13 cellular contexts compared by ENCODE assay signal in genomic region chr13:93476175-93476574, GRCh38.
DNase-seq lines count a peak whose midpoint lies in the region; ATAC-seq and TF ChIP-seq lines count a peak whose summit lies in the region.
"Had no signal": no experiment of that assay in that cellular context is flagged by ENCODE, and none has a peak within 500 bp of the region (broad histone marks: within the 10 kb centered on the region; RNA-seq: fewer than 3 reads in every experiment).

No MANE protein-coding gene starts in this region.

- peaks cover 6% of the 10 kb centered on the region for H3K4me1 Mint-ChIP-seq in MCF 10A (ENCODE audit: insufficient read depth, unreplicated experiment)

- no peaks in the 10 kb centered on the region for H3K27me3 Mint-ChIP-seq in MCF 10A (ENCODE audit: insufficient read depth, unreplicated experiment)
- H3K27me3 Mint-ChIP-seq: activated CD4-positive, alpha-beta memory T cell treated with anti-CD3 and anti-CD28 coated beads for 36 hours had no signal

- no peak overlapping the region for H3K4me3 Mint-ChIP-seq in MCF 10A (ENCODE audit: unreplicated experiment)
- H3K4me3 Mint-ChIP-seq: activated CD4-positive, alpha-beta memory T cell treated with anti-CD3 and anti-CD28 coated beads for 36 hours had no signal

- DNase-seq in MCF 10A (ENCODE audit: unreplicated experiment) (peak; percentile 67), breast epithelium (ENCODE audit: low spot score in 2 of 2) (no peak), amniotic epithelial cell (ENCODE audit: low read depth) (peak; percentile 84), foreskin keratinocyte (peak; percentile 71 to 83), LoVo (ENCODE audit: low spot score) (no peak)
- no peak for DNase-seq in activated T-cell treated with anti-CD3 and anti-CD28 coated beads, Interleukin-2, amount 50 U/mL, for 48 hours
- DNase-seq: activated CD4-positive, alpha-beta memory T cell treated with anti-CD3 and anti-CD28 coated beads for 36 hours; gastrocnemius medialis; NCI-H2171 treated with DMSO at 0.1 percent for 48 hours; OCI-M1 had no signal

- H3K36me3 Mint-ChIP-seq in MCF 10A (ENCODE audit: insufficient read depth, unreplicated experiment): peaks cover 6% of the 10 kb centered on the region
- H3K36me3 Mint-ChIP-seq: activated CD4-positive, alpha-beta memory T cell treated with anti-CD3 and anti-CD28 coated beads for 36 hours had no signal

- POLR2A ChIA-PET in MCF 10A (lab: Yijun Ruan, JAX): interaction anchor here (0.8 kb wide), 1 partner anchor 9 kb away, joined by 3 read pairs; no protein-coding TSS in a partner anchor

- H3K9me3 Mint-ChIP-seq in MCF 10A (ENCODE audit: unreplicated experiment): no peaks in the 10 kb centered on the region

- no peaks in the 10 kb centered on the region for H3K36me3 ChIP-seq in breast epithelium
- H3K36me3 ChIP-seq: gastrocnemius medialis had no signal

- intact Hi-C loops in MCF 10A (cut with micrococcal nuclease) (no loop called here), breast epithelium (cut with DNase I; ENCODE audit: low total_unique reads) (no loop called here)

- no TSS peak for BruUV-seq in MCF 10A (replicated peaks; lab: Mats Ljungman, UMichigan)

- no peak overlapping the region for H3K27ac ChIP-seq in breast epithelium
- H3K27ac ChIP-seq in foreskin keratinocyte: no peak overlapping the region
- H3K27ac ChIP-seq: gastrocnemius medialis had no signal

- H3K27ac Mint-ChIP-seq in MCF 10A (ENCODE audit: low read depth, unreplicated experiment): no peak overlapping the region
- H3K27ac Mint-ChIP-seq: activated CD4-positive, alpha-beta memory T cell treated with anti-CD3 and anti-CD28 coated beads for 36 hours had no signal

- TF ChIP-seq POLR2A in breast epithelium (IDR thresholded peaks at IDR 0.05): no peak

- H3K4me1 ChIP-seq in breast epithelium (no peaks in the 10 kb centered on the region), foreskin keratinocyte (no peaks in the 10 kb centered on the region)
- H3K4me1 ChIP-seq: gastrocnemius medialis had no signal

- H3K9me3 ChIP-seq in breast epithelium: peaks cover 5 to 7% of the 10 kb centered on the region in 2 donors
- H3K9me3 ChIP-seq: gastrocnemius medialis had no signal

- no peak overlapping the region for H3K4me3 ChIP-seq in breast epithelium
- H3K4me3 ChIP-seq: gastrocnemius medialis had no signal

- CTCF ChIA-PET in MCF 10A (lab: Yijun Ruan, JAX): no interaction called here

- ATAC-seq in foreskin keratinocyte: peak; percentile 51
- no peak for ATAC-seq in HG03565 (IDR thresholded peaks at IDR 0.05; ENCODE audit: unreplicated experiment)
- no peak for ATAC-seq in GM18907 (IDR thresholded peaks at IDR 0.05; ENCODE audit: unreplicated experiment)
- ATAC-seq: gastrocnemius medialis, left lobe of liver had no signal

- no peaks in the 10 kb centered on the region for H3K27me3 ChIP-seq in breast epithelium
- H3K27me3 ChIP-seq in foreskin keratinocyte: no peaks in the 10 kb centered on the region
- H3K27me3 ChIP-seq: gastrocnemius medialis had no signal

- TF ChIP-seq CTCF in MCF 10A (IDR thresholded peaks at IDR 0.05; ENCODE audit: unreplicated experiment) (no peak), breast epithelium (IDR thresholded peaks at IDR 0.05) (no peak), foreskin keratinocyte (conservative IDR thresholded peaks at IDR 0.05) (no peak)

Comparison
In these comparisons a context has a peak if more than half of its experiments do, and no peak if none do; other contexts are left out.
1. DNase-seq: peak in MCF 10A (single experiment), amniotic epithelial cell (single experiment) and foreskin keratinocyte (2 of 2); none in breast epithelium (0 of 2), LoVo (single experiment) and activated T-cell treated with anti-CD3 and anti-CD28 coated beads, Interleukin-2, amount 50 U/mL, for 48 hours (0 of 2).